Comparison of ENCODE assay signal across 9 cellular contexts in genomic region chr7:144027070-144027469, GRCh38.
DNase-seq lines count a peak whose midpoint lies in the region; ATAC-seq and TF ChIP-seq lines count a peak whose summit lies in the region.
"Had no signal": no experiment of that assay in that cellular context is flagged by ENCODE, and none has a peak within 500 bp of the region (broad histone marks: within the 10 kb centered on the region; RNA-seq: fewer than 3 reads in every experiment).

No MANE protein-coding gene starts in this region.

- TF ChIP-seq CTCF in GM10266 (IDR thresholded peaks at IDR 0.05; ENCODE audit: control insufficient read depth, insufficient read depth, low read depth, missing control alignments) (peak; percentile 27), OCI-LY1 (IDR thresholded peaks at IDR 0.05; ENCODE audit: low read length) (0 out of 2 replicates have a peak, but pooled peaks have one; percentile 22), parathyroid adenoma (IDR thresholded peaks at IDR 0.05) (peak; percentile 32)

- no peaks in the 10 kb centered on the region for H3K79me2 ChIP-seq in OCI-LY1 (ENCODE audit: insufficient read depth, low read length)
- H3K79me2 ChIP-seq in parathyroid adenoma = no peaks in the 10 kb centered on the region

- H3K27me3 ChIP-seq in OCI-LY1 (ENCODE audit: insufficient read depth, low read length) (no peaks in the 10 kb centered on the region), parathyroid adenoma (ENCODE audit: control insufficient read depth, insufficient read depth, low read length) (no peaks in the 10 kb centered on the region)

- no peaks in the 10 kb centered on the region for H3K9me2 ChIP-seq in OCI-LY1 (ENCODE audit: low read depth, low read length)

- no peak for DNase-seq in GM10266 (ENCODE audit: extremely low spot score)
- peak; percentile 22 for DNase-seq in fibroblast of gingiva (ENCODE audit: low read depth)
- no peak for DNase-seq in GF-D8 (lab: John Stamatoyannopoulos, UW)
- DNase-seq in HPDE6-E6E7 (ENCODE audit: extremely low spot score) = no peak
- DNase-seq: stimulated activated CD4-positive, alpha-beta T cell treated with anti-CD3 and anti-CD28 coated beads, Interleukin-4, amount 100 ng/mL, for 4 hours had no signal

- H3K4me1 ChIP-seq in OCI-LY1 (ENCODE audit: insufficient read depth, low read length, severe bottlenecking) (no peaks in the 10 kb centered on the region), parathyroid adenoma (no peaks in the 10 kb centered on the region)

- H4K20me1 ChIP-seq in OCI-LY1 (ENCODE audit: insufficient read depth, low read length) = no peaks in the 10 kb centered on the region

- H3K9me3 ChIP-seq in OCI-LY1 (ENCODE audit: low read length) (no peaks in the 10 kb centered on the region), parathyroid adenoma (ENCODE audit: control insufficient read depth, low read length) (no peaks in the 10 kb centered on the region)

- ATAC-seq in GM21423 (IDR thresholded peaks at IDR 0.05; ENCODE audit: unreplicated experiment) = no peak
- no peak for ATAC-seq in GM18498 (IDR thresholded peaks at IDR 0.05; ENCODE audit: unreplicated experiment)

- H3K27ac ChIP-seq in OCI-LY1 (ENCODE audit: low read depth, low read length, poor library complexity, severe bottlenecking) (no peak overlapping the region), parathyroid adenoma (no peak overlapping the region)

- H3K4me2 ChIP-seq in OCI-LY1 (ENCODE audit: low read length) = no peak overlapping the region
- H3K4me2 ChIP-seq in parathyroid adenoma (ENCODE audit: low read length) = no peak overlapping the region

- no peaks in the 10 kb centered on the region for H3F3A ChIP-seq in OCI-LY1 (ENCODE audit: insufficient read depth, low read length)

- H3K36me3 ChIP-seq in OCI-LY1 (ENCODE audit: insufficient read depth, low read length) (no peaks in the 10 kb centered on the region), parathyroid adenoma (ENCODE audit: control insufficient read depth, insufficient read depth, low read length) (no peaks in the 10 kb centered on the region)

- no peak overlapping the region for H3K9ac ChIP-seq in OCI-LY1 (ENCODE audit: low read length)
- no peak overlapping the region for H3K9ac ChIP-seq in parathyroid adenoma

- H3K4me3 ChIP-seq in OCI-LY1 (ENCODE audit: low read depth, low read length, poor library complexity, severe bottlenecking) (no peak overlapping the region), parathyroid adenoma (ENCODE audit: low read depth, low read length) (no peak overlapping the region)

- H2AFZ ChIP-seq in OCI-LY1 (ENCODE audit: low read length) (no peak overlapping the region), parathyroid adenoma (no peak overlapping the region)
